1 cellular context compared by ENCODE assay signal in the genomic region with DNA sequence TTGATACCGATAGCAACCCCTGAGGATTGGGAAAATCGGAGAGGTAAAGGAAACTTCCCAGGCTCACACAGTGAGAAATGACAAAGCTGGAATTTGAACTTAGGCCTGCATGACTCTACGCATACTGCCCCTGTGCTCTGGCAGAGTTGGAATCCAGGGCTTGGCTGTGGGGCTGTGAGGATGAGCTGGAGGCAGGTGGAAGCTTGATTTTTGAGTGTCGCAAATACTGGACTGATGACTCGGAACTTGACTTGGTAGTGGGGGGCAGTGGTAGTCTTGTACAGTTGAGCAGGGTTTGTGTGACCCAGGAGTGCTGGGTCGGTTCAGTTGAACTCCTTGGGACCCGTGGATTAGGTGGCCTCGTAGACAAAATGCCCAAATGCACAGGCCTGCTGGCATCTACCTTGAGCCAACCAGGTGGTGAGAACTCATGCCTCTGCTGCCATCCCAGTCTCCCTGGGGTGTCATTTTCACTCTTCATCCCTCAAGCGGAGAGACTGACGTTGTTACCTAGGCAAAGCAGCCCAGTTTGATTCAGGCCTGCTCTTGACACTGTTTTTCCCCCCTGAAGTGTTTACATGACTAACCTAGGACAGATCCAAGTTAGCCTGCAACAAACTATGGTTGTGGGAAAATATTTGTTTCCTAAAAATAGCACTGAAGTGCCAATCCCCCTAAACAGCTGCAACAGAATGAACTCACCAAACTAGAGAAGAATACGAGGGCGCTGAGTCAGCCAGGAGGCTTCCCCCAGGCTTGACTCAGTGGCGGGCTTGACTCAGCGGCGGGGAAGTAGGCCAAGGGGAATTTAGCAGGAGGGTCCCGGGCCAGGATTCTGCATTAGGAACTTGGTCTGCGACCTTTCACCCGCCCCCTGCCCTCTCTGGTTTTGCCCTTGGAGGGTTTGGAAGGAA.
TF ChIP-seq lines count a peak whose summit lies in the region.

No MANE protein-coding gene starts in this region.

TF ChIP-seq in endothelial cell of umbilical vein, 7 proteins besides CTCF, POLR2A, EP300 and RAD21:
- TF ChIP-seq MYC (IDR thresholded peaks at IDR 0.05; ENCODE audit: low read depth, low read length), result no peak
- TF ChIP-seq EZH2 (IDR thresholded peaks at IDR 0.05; ENCODE audit: borderline replicate concordance, low read depth, low read length, severe bottlenecking), result no peak
- no peak for TF ChIP-seq GATA2 (IDR thresholded peaks at IDR 0.05; ENCODE audit: insufficient read depth, insufficient read length, low read depth, low read length)
- TF ChIP-seq POLR2AphosphoS5 (IDR thresholded peaks at IDR 0.05; ENCODE audit: insufficient read depth, low read depth, low read length), result no peak
- TF ChIP-seq, protein P1, sequence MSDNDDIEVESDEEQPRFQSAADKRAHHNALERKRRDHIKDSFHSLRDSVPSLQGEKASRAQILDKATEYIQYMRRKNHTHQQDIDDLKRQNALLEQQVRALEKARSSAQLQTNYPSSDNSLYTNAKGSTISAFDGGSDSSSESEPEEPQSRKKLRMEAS (IDR thresholded peaks at IDR 0.05; ENCODE audit: insufficient read depth, insufficient read length), result no peak
- TF ChIP-seq JUN (IDR thresholded peaks at IDR 0.05; ENCODE audit: borderline replicate concordance, insufficient read depth, insufficient read length, low read depth), result no peak
- TF ChIP-seq FOS (IDR thresholded peaks at IDR 0.05; ENCODE audit: borderline replicate concordance, insufficient read depth, low read length), result no peak
TF ChIP-seq in endothelial cell of umbilical vein: peak in this region for 0.
